11 cellular contexts compared by ENCODE assay signal in genomic region chr9:120412425-120412951, GRCh38.
A peak's percentile ranks its signal among the peaks of the same experiment; 100 is the strongest.
DNase-seq lines count a peak whose midpoint lies in the region; ATAC-seq and TF ChIP-seq lines count a peak whose summit lies in the region.
"Had no signal": no experiment of that assay in that cellular context is flagged by ENCODE, and none has a peak within 500 bp of the region (broad histone marks: within the 10 kb centered on the region; RNA-seq: fewer than 3 reads in every experiment).

No MANE protein-coding gene starts in this region.

- TF ChIP-seq POLR2A in suprapubic skin (IDR thresholded peaks at IDR 0.05) = no peak
- TF ChIP-seq POLR2A in vagina (IDR thresholded peaks at IDR 0.05) = no peak

- in situ Hi-C loops in GM23248 (cut with MboI) = no loop called here

- H2AFZ ChIP-seq in GM23248 (no peak overlapping the region), osteoblast (ENCODE audit: low read length) (no peak overlapping the region)

- H3K4me2 ChIP-seq in GM23248 (ENCODE audit: unreplicated experiment) (no peak overlapping the region), osteoblast (ENCODE audit: insufficient read depth, low read length) (no peak overlapping the region)

- TF ChIP-seq CTCF in RWPE1 (conservative IDR thresholded peaks at IDR 0.05; ENCODE audit: low read depth) (no peak), foreskin keratinocyte (conservative IDR thresholded peaks at IDR 0.05) (no peak), osteoblast (IDR thresholded peaks at IDR 0.05; ENCODE audit: extremely low read depth, low read depth, low read length) (no peak), suprapubic skin (IDR thresholded peaks at IDR 0.05) (no peak), vagina (IDR thresholded peaks at IDR 0.05) (no peak)

- no peaks in the 10 kb centered on the region for H3K9me3 ChIP-seq in GM23248 (ENCODE audit: low read depth)
- no peaks in the 10 kb centered on the region for H3K9me3 ChIP-seq in osteoblast (ENCODE audit: low read depth, low read length)
- H3K9me3 ChIP-seq in suprapubic skin = no peaks in the 10 kb centered on the region
- H3K9me3 ChIP-seq in vagina = no peaks in the 10 kb centered on the region
- H3K9me3 ChIP-seq: right lobe of liver had no signal

- H3K4me1 ChIP-seq in GM23248 (ENCODE audit: insufficient read depth) = peaks cover 35% of the 10 kb centered on the region
- no peaks in the 10 kb centered on the region for H3K4me1 ChIP-seq in foreskin keratinocyte
- peaks cover 24% of the 10 kb centered on the region for H3K4me1 ChIP-seq in osteoblast (ENCODE audit: insufficient read depth, low read length)
- H3K4me1 ChIP-seq in suprapubic skin = no peaks in the 10 kb centered on the region
- no peaks in the 10 kb centered on the region for H3K4me1 ChIP-seq in vagina

- no peak overlapping the region for H3K27ac Mint-ChIP-seq in activated T-helper 2 cell treated with anti-CD3 and anti-CD28 coated beads, Interferon-gamma antibody, Interleukin-2, Interleukin-4, amounts not matched to agents 10 μg/mL and 5 μg/mL and 100 μg/mL, durations not matched to agents 14 hours and 24 hours and 36 hours
- H3K27ac Mint-ChIP-seq: stimulated activated memory B cell treated with anti-CD40 and anti-IgM and Interleukin-4, amounts not matched to agents 10 μg/mL and 1 μg/mL and 100 μg/mL, for 72 hours had no signal

- no peak overlapping the region for H3K4me3 ChIP-seq in GM23248
- H3K4me3 ChIP-seq in osteoblast (ENCODE audit: insufficient read depth, low read length) = no peak overlapping the region
- H3K4me3 ChIP-seq in suprapubic skin = no peak overlapping the region
- no peak overlapping the region for H3K4me3 ChIP-seq in vagina
- H3K4me3 ChIP-seq: right lobe of liver had no signal

- ATAC-seq in foreskin keratinocyte = peak; percentile 77
- no peak for ATAC-seq in GM21526 (IDR thresholded peaks at IDR 0.05; ENCODE audit: low FRiP score, unreplicated experiment)
- ATAC-seq: stimulated activated memory B cell treated with anti-CD40 and anti-IgM and Interleukin-4, amounts not matched to agents 10 μg/mL and 1 μg/mL and 100 μg/mL, for 72 hours had no signal

- intact Hi-C loops in vagina (cut with DNase I) = no loop called here
- intact Hi-C loops in activated T-helper 2 cell treated with anti-CD3 and anti-CD28 coated beads, Interferon-gamma antibody, Interleukin-2, Interleukin-4, amounts not matched to agents 10 μg/mL and 5 μg/mL and 100 μg/mL, durations not matched to agents 14 hours and 24 hours and 36 hours (cut with micrococcal nuclease) = no loop called here

- H3K27ac ChIP-seq in GM23248 (peak overlapping the region; percentile 70), RWPE1 (no peak overlapping the region), foreskin keratinocyte (no peak overlapping the region), osteoblast (ENCODE audit: low read depth, low read length) (peak overlapping the region; percentile 82), suprapubic skin (no peak overlapping the region), vagina (no peak overlapping the region)

- no peaks in the 10 kb centered on the region for H3K9me3 Mint-ChIP-seq in activated T-helper 2 cell treated with anti-CD3 and anti-CD28 coated beads, Interferon-gamma antibody, Interleukin-2, Interleukin-4, amounts not matched to agents 10 μg/mL and 5 μg/mL and 100 μg/mL, durations not matched to agents 14 hours and 24 hours and 36 hours
- H3K9me3 Mint-ChIP-seq: stimulated activated memory B cell treated with anti-CD40 and anti-IgM and Interleukin-4, amounts not matched to agents 10 μg/mL and 1 μg/mL and 100 μg/mL, for 72 hours had no signal

- H3K9me2 ChIP-seq in GM23248 (ENCODE audit: insufficient read depth) = no peaks in the 10 kb centered on the region

- no peaks in the 10 kb centered on the region for H3K4me1 Mint-ChIP-seq in activated T-helper 2 cell treated with anti-CD3 and anti-CD28 coated beads, Interferon-gamma antibody, Interleukin-2, Interleukin-4, amounts not matched to agents 10 μg/mL and 5 μg/mL and 100 μg/mL, durations not matched to agents 14 hours and 24 hours and 36 hours (ENCODE audit: low read depth)

- WGBS in GM23248 (ENCODE audit: low coverage in 1 of 2, low lambda C conversion rate in 2 of 2, missing lambda C conversion rate in 2 of 2), 2 experiments = 80 to 82% methylated on average over 4 of the region's 4 CpGs
- WGBS in suprapubic skin = 88% methylated on average over 4 of the region's 4 CpGs

- TF ChIP-seq EP300 in suprapubic skin (IDR thresholded peaks at IDR 0.05) = no peak

- no peak overlapping the region for H3K9ac ChIP-seq in GM23248

- CTCF ChIA-PET in RWPE1 (lab: Yijun Ruan, JAX) = interaction anchor here (1.6 kb wide), 1 partner anchor 64 kb away, joined by 5 read pairs; no protein-coding TSS in a partner anchor

- H3K36me3 ChIP-seq in GM23248 (ENCODE audit: low read depth) (peaks cover 11% of the 10 kb centered on the region), osteoblast (ENCODE audit: insufficient read depth, low read length) (peaks cover 48% of the 10 kb centered on the region), suprapubic skin (peaks cover 44% of the 10 kb centered on the region), vagina (peaks cover 3 to 55% of the 10 kb centered on the region in 2 donors)

- DNase-seq in GM23248 = peak; percentile 75
- peak; percentile 18 for DNase-seq in RWPE1 (ENCODE audit: low spot score)
- DNase-seq in foreskin keratinocyte = peak; percentile 63 to 80
- DNase-seq in osteoblast (ENCODE audit: insufficient read length, low spot score, missing footprints) = peak; percentile 92
- no peak for DNase-seq in suprapubic skin (ENCODE audit: low spot score in 2 of 2)
- DNase-seq in vagina (ENCODE audit: extremely low spot score in 2 of 2) = no peak
- no peak for DNase-seq in activated T-helper 2 cell treated with anti-CD3 and anti-CD28 coated beads, Interferon-gamma antibody, Interleukin-2, Interleukin-4, amounts not matched to agents 10 μg/mL and 5 μg/mL and 100 μg/mL, durations not matched to agents 14 hours and 24 hours and 36 hours (ENCODE audit: low spot score)
- DNase-seq: activated CD4-positive, alpha-beta T cell treated with anti-CD3 and anti-CD28 coated beads for 48 hours; right lobe of liver had no signal

- no peak overlapping the region for H3K4me3 Mint-ChIP-seq in activated T-helper 2 cell treated with anti-CD3 and anti-CD28 coated beads, Interferon-gamma antibody, Interleukin-2, Interleukin-4, amounts not matched to agents 10 μg/mL and 5 μg/mL and 100 μg/mL, durations not matched to agents 14 hours and 24 hours and 36 hours (ENCODE audit: low read depth)
- H3K4me3 Mint-ChIP-seq: stimulated activated memory B cell treated with anti-CD40 and anti-IgM and Interleukin-4, amounts not matched to agents 10 μg/mL and 1 μg/mL and 100 μg/mL, for 72 hours had no signal

- H4K20me1 ChIP-seq in GM23248 (ENCODE audit: insufficient read depth) (no peaks in the 10 kb centered on the region), osteoblast (ENCODE audit: insufficient read depth, low read length) (no peaks in the 10 kb centered on the region)

- H3K27me3 ChIP-seq in GM23248 (replicated peaks; ENCODE audit: insufficient read depth) (no peaks in the 10 kb centered on the region), foreskin keratinocyte (no peaks in the 10 kb centered on the region), osteoblast (ENCODE audit: insufficient read depth, low read length) (no peaks in the 10 kb centered on the region), suprapubic skin (no peaks in the 10 kb centered on the region), vagina (no peaks in the 10 kb centered on the region)
- H3K27me3 ChIP-seq: right lobe of liver had no signal

- peaks cover 15% of the 10 kb centered on the region; the same call in 1 of the 2 replicates for H3F3A ChIP-seq in GM23248 (ENCODE audit: insufficient read depth)

- no peaks in the 10 kb centered on the region for H3K27me3 Mint-ChIP-seq in activated T-helper 2 cell treated with anti-CD3 and anti-CD28 coated beads, Interferon-gamma antibody, Interleukin-2, Interleukin-4, amounts not matched to agents 10 μg/mL and 5 μg/mL and 100 μg/mL, durations not matched to agents 14 hours and 24 hours and 36 hours (ENCODE audit: low read depth)
- H3K27me3 Mint-ChIP-seq: stimulated activated memory B cell treated with anti-CD40 and anti-IgM and Interleukin-4, amounts not matched to agents 10 μg/mL and 1 μg/mL and 100 μg/mL, for 72 hours had no signal

- POLR2A ChIA-PET in RWPE1 (lab: Yijun Ruan, JAX; ENCODE audit: low non-redundant PET) = no interaction called here

- H3K36me3 Mint-ChIP-seq in activated T-helper 2 cell treated with anti-CD3 and anti-CD28 coated beads, Interferon-gamma antibody, Interleukin-2, Interleukin-4, amounts not matched to agents 10 μg/mL and 5 μg/mL and 100 μg/mL, durations not matched to agents 14 hours and 24 hours and 36 hours (ENCODE audit: low read depth) = peaks cover 45% of the 10 kb centered on the region

- H3K79me2 ChIP-seq in GM23248 (ENCODE audit: insufficient read depth) = no peaks in the 10 kb centered on the region
- no peaks in the 10 kb centered on the region for H3K79me2 ChIP-seq in osteoblast (ENCODE audit: insufficient read depth, low read length)

Comparison
In these comparisons a context has a peak if more than half of its experiments do, and no peak if none do; other contexts are left out.
1. DNase-seq: peak in GM23248 (single experiment), RWPE1 (single experiment), foreskin keratinocyte (2 of 2) and osteoblast (single experiment); none in suprapubic skin (0 of 2), vagina (0 of 2) and activated T-helper 2 cell treated with anti-CD3 and anti-CD28 coated beads, Interferon-gamma antibody, Interleukin-2, Interleukin-4, amounts not matched to agents 10 μg/mL and 5 μg/mL and 100 μg/mL, durations not matched to agents 14 hours and 24 hours and 36 hours (single experiment).
2. H3K27ac ChIP-seq: peak in GM23248 (single experiment) and osteoblast (single experiment); none in RWPE1 (single experiment), foreskin keratinocyte (single experiment), suprapubic skin (single experiment) and vagina (single experiment).